9 cellular contexts compared by ENCODE assay signal in the genomic region with DNA sequence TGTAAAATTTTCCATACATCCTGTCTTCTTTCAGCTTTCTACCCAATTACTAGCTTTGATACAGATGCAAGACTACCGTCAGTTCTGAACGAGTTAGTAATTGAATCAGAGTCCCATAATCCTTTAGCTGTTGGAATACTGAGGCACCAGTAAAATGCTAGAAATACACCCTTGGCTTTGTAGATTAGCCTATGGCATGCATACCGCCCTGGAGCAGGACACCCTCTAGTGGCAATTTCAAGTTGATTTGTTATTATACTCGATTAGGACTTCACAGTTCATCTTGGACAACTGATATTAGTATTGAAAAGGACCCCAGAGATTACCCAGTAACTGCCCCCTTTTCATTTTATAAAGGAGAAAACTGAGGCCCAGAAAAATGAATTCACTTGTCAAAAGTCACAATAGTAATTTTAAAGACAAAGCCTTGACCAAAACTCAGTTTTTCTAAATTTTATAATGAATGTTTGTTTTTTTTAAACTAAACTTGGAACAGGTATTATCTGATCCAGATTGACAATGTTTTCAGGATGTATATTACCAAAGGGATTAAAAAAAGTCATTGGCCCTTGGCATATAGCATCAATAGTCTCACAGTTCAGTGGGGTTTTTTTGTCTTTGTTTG. TPM values are rescaled to one million over a fixed set of nuclear protein-coding genes. Genes with fewer than 3 reads are reported as not detected.
A peak's percentile ranks its signal among the peaks of the same experiment; 100 is the strongest.
DNase-seq lines count a peak whose midpoint lies in the region; ATAC-seq and TF ChIP-seq lines count a peak whose summit lies in the region.
"Had no signal": no experiment of that assay in that cellular context is flagged by ENCODE, and none has a peak within 500 bp of the region (broad histone marks: within the 10 kb centered on the region; RNA-seq: fewer than 3 reads in every experiment).

No MANE protein-coding gene starts in this region.

- H3K36me3 ChIP-seq in neural progenitor cell: no peaks in the 10 kb centered on the region
- H3K36me3 ChIP-seq in aorta (ENCODE audit: control insufficient read depth in 1 of 2, insufficient read depth in 2 of 2, low read length in 1 of 2): no peaks in the 10 kb centered on the region

- 15 to 25% methylated on average over 4 of the region's 4 CpGs for WGBS in aorta, 2 donors

- intact Hi-C loops in aorta (cut with DNase I): loop anchor here (5.0 kb wide), 3 partner anchors 73 to 168 kb away; a partner anchor contains a TSS

- no peak overlapping the region for H3K4me3 Mint-ChIP-seq in activated CD4-positive, alpha-beta memory T cell treated with anti-CD3 and anti-CD28 coated beads, Interleukin-2, amount 10 ng/mL, durations not matched to agents 7 days and 5 days
- no peak overlapping the region for H3K4me3 Mint-ChIP-seq in neural progenitor cell

- TF ChIP-seq CTCF in neural progenitor cell (IDR thresholded peaks at IDR 0.05): peak; percentile 66

- H3K27ac Mint-ChIP-seq in activated CD4-positive, alpha-beta memory T cell treated with anti-CD3 and anti-CD28 coated beads, Interleukin-2, amount 10 ng/mL, durations not matched to agents 7 days and 5 days: no peak overlapping the region
- no peak overlapping the region for H3K27ac Mint-ChIP-seq in neural progenitor cell

- no peak overlapping the region for H3K9ac ChIP-seq in neural progenitor cell

- no peak overlapping the region for H3K4me3 ChIP-seq in neural progenitor cell
- H3K4me3 ChIP-seq in aorta (ENCODE audit: low read length in 2 of 2): no peak overlapping the region

- no peak overlapping the region for H3K27ac ChIP-seq in neural progenitor cell
- no peak overlapping the region for H3K27ac ChIP-seq in aorta (ENCODE audit: low read depth in 1 of 2, low read length in 2 of 2)

- POLR2A ChIA-PET in activated CD4-positive, alpha-beta memory T cell treated with anti-CD3 and anti-CD28 coated beads, Interleukin-2, amount 10 ng/mL, durations not matched to agents 7 days and 5 days (lab: Charles Lee): interaction anchor here (1.4 to 1.5 kb wide), 2 partner anchors 164 to 168 kb away, joined by 3 to 4 read pairs; a partner anchor contains a TSS

- ATAC-seq in HG03060 (IDR thresholded peaks at IDR 0.05; ENCODE audit: low read depth, unreplicated experiment) (peak; percentile 55), aorta (ENCODE audit: low FRiP score) (peak; percentile 65)

- H3K27me3 ChIP-seq in neural progenitor cell: no peaks in the 10 kb centered on the region
- H3K27me3 ChIP-seq in aorta (ENCODE audit: control insufficient read depth in 1 of 2, insufficient read depth in 2 of 2, low read length in 1 of 2): no peaks in the 10 kb centered on the region

- peak; percentile 5 for DNase-seq in NK-92 treated with Interleukin-12 subunit alpha and Interleukin-12 subunit beta, amount 100 ng/mL, for 24 hours (lab: John Stamatoyannopoulos, UW)
- DNase-seq in NK-92 (lab: John Stamatoyannopoulos, UW; ENCODE audit: unreplicated experiment): no peak
- DNase-seq in NCI-H510A treated with DMSO at 0.1 percent for 48 hours (lab: John Stamatoyannopoulos, UW): peak; percentile 21
- peak; percentile 45 for DNase-seq in activated CD4-positive, alpha-beta memory T cell treated with anti-CD3 and anti-CD28 coated beads, Interleukin-2, amount 10 ng/mL, durations not matched to agents 7 days and 5 days
- peak; percentile 76 for DNase-seq in fibroblast of peridontal ligament (ENCODE audit: extremely low read depth)
- DNase-seq in neural progenitor cell (ENCODE audit: low spot score): peak; percentile 44
- no peak for DNase-seq in aorta

- CTCF ChIA-PET in activated CD4-positive, alpha-beta memory T cell treated with anti-CD3 and anti-CD28 coated beads, Interleukin-2, amount 10 ng/mL, durations not matched to agents 7 days and 5 days (lab: Charles Lee): interaction anchor here (0.7 to 4.1 kb wide), 8 partner anchors 30 to 413 kb away, joined by 3 to 49 read pairs (median 3); a partner anchor contains a TSS

- no peaks in the 10 kb centered on the region for H3K4me1 Mint-ChIP-seq in activated CD4-positive, alpha-beta memory T cell treated with anti-CD3 and anti-CD28 coated beads, Interleukin-2, amount 10 ng/mL, durations not matched to agents 7 days and 5 days
- H3K4me1 Mint-ChIP-seq in neural progenitor cell: no peaks in the 10 kb centered on the region

- H3K4me2 ChIP-seq in neural progenitor cell: no peak overlapping the region

- H4K20me1 ChIP-seq in neural progenitor cell (ENCODE audit: low read depth): peaks cover 4% of the 10 kb centered on the region

- H2AFZ ChIP-seq in neural progenitor cell (replicated peaks): no peak overlapping the region

- H3K4me1 ChIP-seq in neural progenitor cell (no peaks in the 10 kb centered on the region), aorta (ENCODE audit: control insufficient read depth in 1 of 2, insufficient read depth in 2 of 2, low read length in 2 of 2) (peaks cover 0 to 9% of the 10 kb centered on the region in 2 donors)

- no peaks in the 10 kb centered on the region for H3F3A ChIP-seq in neural progenitor cell (ENCODE audit: low read depth)

- H3K9me3 ChIP-seq in neural progenitor cell (ENCODE audit: low read depth) (no peaks in the 10 kb centered on the region), aorta (ENCODE audit: control insufficient read depth, low read length) (no peaks in the 10 kb centered on the region)

- no peaks in the 10 kb centered on the region for H3K27me3 Mint-ChIP-seq in activated CD4-positive, alpha-beta memory T cell treated with anti-CD3 and anti-CD28 coated beads, Interleukin-2, amount 10 ng/mL, durations not matched to agents 7 days and 5 days
- H3K27me3 Mint-ChIP-seq in neural progenitor cell (ENCODE audit: insufficient read depth, low read depth): no peaks in the 10 kb centered on the region

- H3K36me3 Mint-ChIP-seq in activated CD4-positive, alpha-beta memory T cell treated with anti-CD3 and anti-CD28 coated beads, Interleukin-2, amount 10 ng/mL, durations not matched to agents 7 days and 5 days (ENCODE audit: low read depth): peaks cover 4% of the 10 kb centered on the region
- H3K36me3 Mint-ChIP-seq in neural progenitor cell: peaks cover 2% of the 10 kb centered on the region

- H3K9me3 Mint-ChIP-seq in activated CD4-positive, alpha-beta memory T cell treated with anti-CD3 and anti-CD28 coated beads, Interleukin-2, amount 10 ng/mL, durations not matched to agents 7 days and 5 days: no peaks in the 10 kb centered on the region
- H3K9me3 Mint-ChIP-seq in neural progenitor cell: no peaks in the 10 kb centered on the region

- H3K79me2 ChIP-seq in neural progenitor cell (ENCODE audit: low read depth): peaks cover 19% of the 10 kb centered on the region

RNA-seq across cellular contexts. Expression of a gene that starts 46.1 kb away (rescaled TPM):
- total RNA-seq in activated CD4-positive, alpha-beta memory T cell treated with anti-CD3 and anti-CD28 coated beads, Interleukin-2, amount 10 ng/mL, durations not matched to agents 7 days and 5 days: under 1 TPM in 1 of 2 experiments, not detected in 1; 0.03 TPM
- total RNA-seq in neural progenitor cell (ENCODE audit: low replicate concordance) (1.3 and 1.8 TPM in 2 replicates), aorta (under 1 TPM; 0.16 to 0.27 TPM)
- polyA plus RNA-seq in aorta: under 1 TPM in 1 of 2 donors, not detected in 1; 0.05 TPM
- total RNA-seq: mononuclear cell had no signal

Comparison
In these comparisons a context has a peak if more than half of its experiments do, and no peak if none do; other contexts are left out.
1. DNase-seq: peak in NK-92 treated with Interleukin-12 subunit alpha and Interleukin-12 subunit beta, amount 100 ng/mL, for 24 hours (single experiment), NCI-H510A treated with DMSO at 0.1 percent for 48 hours (single experiment), activated CD4-positive, alpha-beta memory T cell treated with anti-CD3 and anti-CD28 coated beads, Interleukin-2, amount 10 ng/mL, durations not matched to agents 7 days and 5 days (single experiment), fibroblast of peridontal ligament (single experiment) and neural progenitor cell (single experiment); none in NK-92 (single experiment) and aorta (0 of 2).